ENCODE assay signal across 10 cellular contexts in the genomic region with DNA sequence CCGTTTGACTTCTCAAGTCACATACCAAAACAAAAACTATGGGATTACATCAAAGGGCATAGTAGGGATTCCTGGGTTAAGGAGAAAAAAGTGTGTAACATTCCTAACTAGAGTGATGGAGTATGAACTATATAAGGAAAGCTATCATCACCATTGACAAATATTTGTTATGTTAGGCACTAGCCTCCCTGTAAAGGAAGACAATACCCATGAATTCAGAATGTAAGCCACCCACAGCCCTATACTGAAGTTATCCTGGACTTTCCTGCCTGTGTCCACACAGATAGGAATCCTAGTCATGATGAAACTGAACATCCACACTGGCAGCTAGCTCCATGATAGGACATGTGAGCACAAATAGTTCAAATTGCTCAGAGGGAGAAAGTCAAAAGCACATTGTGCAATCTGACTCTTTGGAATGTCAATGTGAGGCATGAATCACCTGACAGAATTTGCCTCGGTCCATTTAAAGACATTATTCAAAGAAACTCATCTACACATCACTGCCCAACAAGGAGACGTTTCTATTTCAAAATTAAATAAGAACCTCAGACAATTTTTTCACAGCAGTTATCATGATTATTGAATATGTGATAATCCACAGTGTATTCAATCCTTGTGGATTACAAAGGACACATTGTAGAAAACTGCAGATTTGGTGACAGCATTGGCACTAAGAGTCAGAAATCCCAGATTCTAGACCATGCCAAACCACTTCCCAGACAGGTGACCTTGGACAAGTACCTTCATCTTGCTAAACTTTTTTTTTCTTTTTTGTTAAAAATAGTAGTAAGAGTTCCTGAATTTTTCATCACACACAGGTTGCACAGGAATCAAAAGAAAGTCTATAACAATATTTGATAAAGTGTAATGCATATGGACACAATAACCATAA.
DNase-seq lines count a peak whose midpoint lies in the region; ATAC-seq and TF ChIP-seq lines count a peak whose summit lies in the region.
"Had no signal": no experiment of that assay in that cellular context is flagged by ENCODE, and none has a peak within 500 bp of the region (broad histone marks: within the 10 kb centered on the region; RNA-seq: fewer than 3 reads in every experiment).

No MANE protein-coding gene starts in this region.

- TF ChIP-seq POLR2A in erythroblast (IDR thresholded peaks at IDR 0.05; ENCODE audit: low read length) = no peak

- no peaks in the 10 kb centered on the region for H4K20me1 ChIP-seq in PC-3 (ENCODE audit: low read length)

- H3K79me2 ChIP-seq in PC-3 (ENCODE audit: low read length) = peaks cover 44% of the 10 kb centered on the region
- H3K79me2 ChIP-seq: parathyroid adenoma had no signal

- TSS peak; percentile 97 for BruUV-seq in PC-3 (replicated peaks; lab: Mats Ljungman, UMichigan)

- H3K27me3 ChIP-seq in PC-3 (ENCODE audit: low read length) = no peaks in the 10 kb centered on the region
- no peaks in the 10 kb centered on the region for H3K27me3 ChIP-seq in naive thymus-derived CD4-positive, alpha-beta T cell (ENCODE audit: control insufficient read depth in 2 of 2, insufficient read depth in 2 of 2, low read length in 2 of 2)

- H3K27ac ChIP-seq in PC-3 (ENCODE audit: low read length) = peak overlapping the region; percentile 85
- peak overlapping the region; percentile 93 for H3K27ac ChIP-seq in mesodermal cell (ENCODE audit: low read depth, low read length, severe bottlenecking)
- no peak overlapping the region for H3K27ac ChIP-seq in naive thymus-derived CD4-positive, alpha-beta T cell (ENCODE audit: low read depth, low read length)
- H3K27ac ChIP-seq: parathyroid adenoma had no signal

- H3K4me2 ChIP-seq in PC-3 (ENCODE audit: low read length) = peak overlapping the region; percentile 71

- no peak overlapping the region for H3K4me3 Mint-ChIP-seq in naive thymus-derived CD4-positive, alpha-beta T cell

- CTCF ChIA-PET in PC-3 (lab: Charles Lee) = no interaction called here
- CTCF ChIA-PET in naive thymus-derived CD4-positive, alpha-beta T cell (lab: Charles Lee) = no interaction called here

- H3K27me3 Mint-ChIP-seq in naive thymus-derived CD4-positive, alpha-beta T cell = peaks cover 0 to 16% (median 9%) of the 10 kb centered on the region in 5 donors

- H3K4me3 ChIP-seq in PC-3 (ENCODE audit: low read length) (no peak overlapping the region), mesodermal cell (ENCODE audit: extremely low read depth, insufficient read depth, low read length, poor library complexity, severe bottlenecking) (no peak overlapping the region)
- H3K4me3 ChIP-seq in naive thymus-derived CD4-positive, alpha-beta T cell (ENCODE audit: low read length) = no peak overlapping the region

- intact Hi-C loops in PC-3 (cut with micrococcal nuclease) = loop anchor here (1.0 to 5.0 kb wide), 2 partner anchors 14 to 110 kb away; no protein-coding TSS in a partner anchor
- intact Hi-C loops in naive thymus-derived CD4-positive, alpha-beta T cell (cut with micrococcal nuclease) = no loop called here

- peak; percentile 64 for DNase-seq in AG08396 (ENCODE audit: low spot score)
- DNase-seq in PC-3 = peak; percentile 93
- DNase-seq in naive thymus-derived CD4-positive, alpha-beta T cell = no peak
- DNase-seq in NCI-H2196 (lab: John Stamatoyannopoulos, UW; ENCODE audit: unreplicated experiment) = no peak
- no peak for DNase-seq in erythroblast (lab: John Stamatoyannopoulos, UW)
- DNase-seq: stimulated activated naive CD4-positive, alpha-beta T cell treated with Interleukin-2 at 50 U/mL for 16 hours had no signal

- peaks cover 6% of the 10 kb centered on the region for H3F3A ChIP-seq in PC-3 (ENCODE audit: low read length, unreplicated experiment)

- peaks cover 0 to 13% (median 7%) of the 10 kb centered on the region in 11 donors for H3K9me3 Mint-ChIP-seq in naive thymus-derived CD4-positive, alpha-beta T cell

- H3K36me3 ChIP-seq in PC-3 (ENCODE audit: low read depth, low read length) = peaks cover 12% of the 10 kb centered on the region; the same call in 1 of the 2 replicates
- no peaks in the 10 kb centered on the region for H3K36me3 ChIP-seq in mesodermal cell (ENCODE audit: control insufficient read depth, insufficient read depth, low read length)
- H3K36me3 ChIP-seq in naive thymus-derived CD4-positive, alpha-beta T cell (ENCODE audit: control insufficient read depth in 2 of 3, insufficient read depth in 3 of 3, low read length in 3 of 3) = no peaks in the 10 kb centered on the region

- WGBS in mesodermal cell (ENCODE audit: insufficient coverage in 2 of 2), 2 experiments = no CpG with 5 or more reads among the region's 3 CpGs

- no peaks in the 10 kb centered on the region for H3K9me2 ChIP-seq in PC-3 (replicated peaks; ENCODE audit: low read length)

- TF ChIP-seq CTCF in PC-3 (conservative IDR thresholded peaks at IDR 0.05; ENCODE audit: low read depth, low read length) = no peak

- H3K4me1 Mint-ChIP-seq in naive thymus-derived CD4-positive, alpha-beta T cell = no peaks in the 10 kb centered on the region

- H3K36me3 Mint-ChIP-seq in naive thymus-derived CD4-positive, alpha-beta T cell = no peaks in the 10 kb centered on the region

- H3K27ac Mint-ChIP-seq in naive thymus-derived CD4-positive, alpha-beta T cell = no peak overlapping the region

- H3K4me1 ChIP-seq in PC-3 (ENCODE audit: insufficient read depth, low read length) (peaks cover 32% of the 10 kb centered on the region), mesodermal cell (ENCODE audit: control insufficient read depth, insufficient read depth, low read length, poor library complexity, severe bottlenecking) (peaks cover 8% of the 10 kb centered on the region)
- no peaks in the 10 kb centered on the region for H3K4me1 ChIP-seq in naive thymus-derived CD4-positive, alpha-beta T cell (ENCODE audit: control insufficient read depth in 2 of 2, insufficient read depth in 2 of 2, low read length in 2 of 2)
- H3K4me1 ChIP-seq: parathyroid adenoma had no signal

- POLR2A ChIA-PET in PC-3 (lab: Charles Lee; ENCODE audit: unreplicated experiment) = interaction anchor here (0.6 kb wide), 1 partner anchor 529 kb away, joined by 8 read pairs; a partner anchor contains a TSS
- POLR2A ChIA-PET in naive thymus-derived CD4-positive, alpha-beta T cell (lab: Charles Lee) = no interaction called here

- H3K9ac ChIP-seq in PC-3 (ENCODE audit: low read length) = no peak overlapping the region
- H3K9ac ChIP-seq: parathyroid adenoma had no signal

- no peak overlapping the region for H2AFZ ChIP-seq in PC-3 (ENCODE audit: low read length)
- H2AFZ ChIP-seq: parathyroid adenoma had no signal

- H3K9me3 ChIP-seq in PC-3 (ENCODE audit: low read length) (no peaks in the 10 kb centered on the region), mesodermal cell (ENCODE audit: control insufficient read depth, low read length) (peaks cover 9% of the 10 kb centered on the region)
- no peaks in the 10 kb centered on the region for H3K9me3 ChIP-seq in naive thymus-derived CD4-positive, alpha-beta T cell (ENCODE audit: control insufficient read depth in 2 of 3, low read length in 3 of 3)

- ATAC-seq in PC-3 (peak; percentile 88), esophagus mucosa (peak; percentile 98), HG02642 (IDR thresholded peaks at IDR 0.05; ENCODE audit: poor library complexity, unreplicated experiment) (no peak)
- no peak for ATAC-seq in naive thymus-derived CD4-positive, alpha-beta T cell

Comparison
In these comparisons a context has a peak if more than half of its experiments do, and no peak if none do; other contexts are left out.
1. DNase-seq: peak in AG08396 (single experiment) and PC-3 (single experiment); none in naive thymus-derived CD4-positive, alpha-beta T cell (0 of 9), NCI-H2196 (single experiment) and erythroblast (0 of 2).
2. ATAC-seq: peak in PC-3 (single experiment) and esophagus mucosa (single experiment); none in naive thymus-derived CD4-positive, alpha-beta T cell (single experiment) and HG02642 (single experiment).